Comparison of ENCODE assay signal across 8 cellular contexts in genomic region chr16:21534561-21534960, GRCh38.
DNase-seq lines count a peak whose midpoint lies in the region; ATAC-seq, FAIRE-seq and TF ChIP-seq lines count a peak whose summit lies in the region.
"Not testable (repeated sequence)": the region's sequence is repeated elsewhere in the genome, so short reads cannot be mapped to it uniquely, and the experiment has no call there.

No MANE protein-coding gene starts in this region.

- TF ChIP-seq CTCF in AG10803 (conservative IDR thresholded peaks at IDR 0.05; ENCODE audit: low read length), result peak; percentile 45
- TF ChIP-seq CTCF in GM12873 (IDR thresholded peaks at IDR 0.05; ENCODE audit: insufficient read depth, low read depth, low read length, missing control alignments), result peak; percentile 14
- peak; percentile 13 for TF ChIP-seq CTCF in NB4 (IDR thresholded peaks at IDR 0.05; ENCODE audit: low read depth, low read length)
- TF ChIP-seq CTCF in SU-DHL-6 (IDR thresholded peaks at IDR 0.05; ENCODE audit: insufficient read depth, low read length, poor library complexity, severe bottlenecking), result peak; percentile 11
- peak; percentile 15 to 64 (median 40); a peak in 3 of 4 replicates for TF ChIP-seq CTCF in H1 (IDR thresholded peaks at IDR 0.05; ENCODE audit: control extremely low read depth in 1 of 3, insufficient read depth in 1 of 3, low read depth in 1 of 3, low read length in 3 of 3)
- peak; percentile 79 for TF ChIP-seq CTCF in HepG2 (CRISPR knock-in tag; IDR thresholded peaks at IDR 0.05)

- not testable (repeated sequence) for H3K14ac ChIP-seq in H1 (ENCODE audit: insufficient read length)

- not testable (repeated sequence) for H3K18ac ChIP-seq in H1 (ENCODE audit: extremely low read depth, low read length)

- H3K36me3 Mint-ChIP-seq in activated T-cell treated with anti-CD3 and anti-CD28 coated beads, Interleukin-2, amount 50 U/mL, for 72 hours (ENCODE audit: insufficient read depth in 2 of 2), result not testable (repeated sequence)

- H3K9me3 ChIP-seq in SU-DHL-6 (ENCODE audit: insufficient read depth, low read length); H1 (ENCODE audit: insufficient read depth in 2 of 2, low read depth in 1 of 2, low read length in 1 of 2); HepG2 (ENCODE audit: low read length): not testable (repeated sequence)

- DNase-seq in AG10803 (ENCODE audit: low read depth), result peak; percentile 84
- DNase-seq in NB4 (ENCODE audit: low read depth), result peak; percentile 62
- peak in 1 of 2 donors; percentile 53 for DNase-seq in activated T-cell treated with anti-CD3 and anti-CD28 coated beads, Interleukin-2, amount 50 U/mL, for 72 hours
- not testable (repeated sequence) for DNase-seq in H1 (ENCODE audit: low read depth in 1 of 2, low spot score in 2 of 2); HepG2 (ENCODE audit: low spot score)
- peak; percentile 37 for DNase-seq in stimulated activated CD4-positive, alpha-beta T cell treated with anti-CD3 and anti-CD28 coated beads, Interleukin-15, amount 100 ng/mL, for 24 hours

- not testable (repeated sequence) for H2AFZ ChIP-seq in SU-DHL-6 (ENCODE audit: low read depth, low read length, severe bottlenecking); H1 (ENCODE audit: low read length); HepG2 (ENCODE audit: low read length)

- not testable (repeated sequence) for H3K79me1 ChIP-seq in H1 (ENCODE audit: low read depth, low read length)

- FAIRE-seq in H1 (lab: Jason Lieb, UNC); HepG2 (lab: Jason Lieb, UNC): not testable (repeated sequence)

- H3K4ac ChIP-seq in H1 (replicated peaks; ENCODE audit: insufficient read length, low read depth, low read length), result not testable (repeated sequence)

- not testable (repeated sequence) for TF ChIP-seq POLR2A in NB4 (IDR thresholded peaks at IDR 0.05; ENCODE audit: extremely low read depth, insufficient read length); H1 (IDR thresholded peaks at IDR 0.05; ENCODE audit: control extremely low read depth in 1 of 2, low read depth in 2 of 2, low read length in 2 of 2); HepG2 (IDR thresholded peaks at IDR 0.05; ENCODE audit: insufficient read depth in 1 of 2, low read depth in 2 of 2, low read length in 2 of 2)

- not testable (repeated sequence) for H3K27me3 ChIP-seq in SU-DHL-6 (ENCODE audit: low read length); H1 (replicated peaks in 1 of 4; ENCODE audit: control insufficient read depth in 3 of 4, extremely low read depth in 1 of 4, insufficient read depth in 3 of 4, low read length in 3 of 4); HepG2 (ENCODE audit: control insufficient read depth in 1 of 2, insufficient read depth in 2 of 2, low read length in 2 of 2)

- H3K4me3 ChIP-seq in AG10803 (ENCODE audit: low read length); NB4 (ENCODE audit: low read depth, low read length); SU-DHL-6 (ENCODE audit: insufficient read depth, low read length, poor library complexity, severe bottlenecking); H1 (ENCODE audit: extremely low read depth in 1 of 4, insufficient read depth in 2 of 4, low read depth in 3 of 4, low read length in 4 of 4); HepG2 (replicated peaks in 1 of 3; ENCODE audit: insufficient read depth in 1 of 3, low read depth in 2 of 3, low read length in 3 of 3): not testable (repeated sequence)

- not testable (repeated sequence) for H3K27me3 Mint-ChIP-seq in activated T-cell treated with anti-CD3 and anti-CD28 coated beads, Interleukin-2, amount 50 U/mL, for 72 hours (ENCODE audit: low read depth)

- CTCF ChIA-PET in H1 (lab: Charles Lee; ENCODE audit: partially characterized antibody); HepG2 (lab: Yijun Ruan, JAX; ENCODE audit: low intra/inter-chr PET ratio, low total read pairs): not testable (repeated sequence)

- WGBS in H1 (ENCODE audit: extremely low coverage in 1 of 2, insufficient coverage in 1 of 2, insufficient read length in 1 of 2, insufficient replicate concordance in 2 of 2, low coverage in 1 of 2, low lambda C conversion rate in 2 of 2, missing lambda C conversion rate in 1 of 2), 2 experiments, result 89% methylated on average over 7 of the region's 7 CpGs; no CpG with 5 or more reads in 1 of the 2 experiments
- WGBS in HepG2 (ENCODE audit: low lambda C conversion rate), result 74% methylated on average over 6 of the region's 7 CpGs

- BruUV-seq in HepG2 (replicated peaks; lab: Mats Ljungman, UMichigan), result not testable (repeated sequence)

- not testable (repeated sequence) for H3K27ac ChIP-seq in SU-DHL-6 (ENCODE audit: low read depth, low read length); H1 (ENCODE audit: low read depth, low read length); HepG2 (ENCODE audit: extremely low read length, insufficient read depth, low read length)

- not testable (repeated sequence) for H4K20me1 ChIP-seq in SU-DHL-6 (ENCODE audit: low read depth, low read length); H1 (replicated peaks in 1 of 2; ENCODE audit: control insufficient read depth in 1 of 2, insufficient read depth in 2 of 2, low read length in 2 of 2); HepG2 (ENCODE audit: insufficient read depth, low read length)

- not testable (repeated sequence) for H2BK20ac ChIP-seq in H1 (ENCODE audit: low read length)

- ATAC-seq in activated T-cell treated with anti-CD3 and anti-CD28 coated beads, Interleukin-2, amount 50 U/mL, for 72 hours (replicated peaks in 1 of 2), result peak; percentile 53 to 56
- ATAC-seq in HepG2, result peak; percentile 59

- not testable (repeated sequence) for TF ChIP-seq EP300 in H1 (IDR thresholded peaks at IDR 0.05; ENCODE audit: borderline replicate concordance in 1 of 2, low read depth in 2 of 2, low read length in 2 of 2); HepG2 (IDR thresholded peaks at IDR 0.05; ENCODE audit: low read depth in 2 of 2, low read length in 2 of 2); HepG2 (CRISPR knock-in tag; IDR thresholded peaks at IDR 0.05; ENCODE audit: borderline replicate concordance)

- intact Hi-C loops in HepG2 (cut with micrococcal nuclease; ENCODE audit: unreplicated experiment), result not testable (repeated sequence)

- not testable (repeated sequence) for H3K4me3 Mint-ChIP-seq in activated T-cell treated with anti-CD3 and anti-CD28 coated beads, Interleukin-2, amount 50 U/mL, for 72 hours

- H2AK5ac ChIP-seq in H1 (ENCODE audit: low read depth, low read length), result not testable (repeated sequence)

- not testable (repeated sequence) for H4K8ac ChIP-seq in H1 (ENCODE audit: extremely low read depth, insufficient read depth, low read length)

- not testable (repeated sequence) for H3K9ac ChIP-seq in SU-DHL-6 (ENCODE audit: low read length); H1 (replicated peaks in 1 of 4; ENCODE audit: extremely low read depth in 1 of 4, low read depth in 3 of 4, low read length in 3 of 4); HepG2 (ENCODE audit: insufficient read depth, low read depth, low read length)

- H2BK12ac ChIP-seq in H1 (ENCODE audit: low read depth, low read length), result not testable (repeated sequence)

- not testable (repeated sequence) for H2BK5ac ChIP-seq in H1 (ENCODE audit: low read depth, low read length)

- H3K4me1 Mint-ChIP-seq in activated T-cell treated with anti-CD3 and anti-CD28 coated beads, Interleukin-2, amount 50 U/mL, for 72 hours (ENCODE audit: low read depth), result not testable (repeated sequence)

- H3K27ac Mint-ChIP-seq in activated T-cell treated with anti-CD3 and anti-CD28 coated beads, Interleukin-2, amount 50 U/mL, for 72 hours, result not testable (repeated sequence)

- TF ChIP-seq RAD21 in H1 (IDR thresholded peaks at IDR 0.05 in 1 of 2, conservative IDR thresholded peaks at IDR 0.05 in 1 of 2; ENCODE audit: low read depth in 2 of 2, low read length in 2 of 2), result peak; percentile 48 to 52
- TF ChIP-seq RAD21 in HepG2 (CRISPR knock-in tag; IDR thresholded peaks at IDR 0.05), result peak; percentile 64

- not testable (repeated sequence) for H3K9me3 Mint-ChIP-seq in activated T-cell treated with anti-CD3 and anti-CD28 coated beads, Interleukin-2, amount 50 U/mL, for 72 hours

- not testable (repeated sequence) for H2BK15ac ChIP-seq in H1 (ENCODE audit: low read length)

- not testable (repeated sequence) for H2BK120ac ChIP-seq in H1 (replicated peaks; ENCODE audit: low read depth, low read length)

- H3K79me2 ChIP-seq in SU-DHL-6 (ENCODE audit: insufficient read depth, low read length); H1 (ENCODE audit: control insufficient read depth in 1 of 2, insufficient read depth in 2 of 2, low read length in 2 of 2); HepG2 (ENCODE audit: insufficient read depth, low read length): not testable (repeated sequence)

- not testable (repeated sequence) for H3K36me3 ChIP-seq in SU-DHL-6 (ENCODE audit: low read length); H1 (ENCODE audit: control insufficient read depth in 2 of 4, insufficient read depth in 4 of 4, low read length in 3 of 4); HepG2 (replicated peaks in 1 of 2; ENCODE audit: control insufficient read depth in 1 of 2, insufficient read depth in 2 of 2, low read length in 2 of 2)

- H3K23ac ChIP-seq in H1 (ENCODE audit: insufficient read length), result not testable (repeated sequence)

- POLR2A ChIA-PET in H1 (lab: Charles Lee; ENCODE audit: partially characterized antibody), result interaction anchor here (1.1 kb wide), 1 partner anchor 33 kb away, joined by 3 read pairs; no protein-coding TSS in a partner anchor
- POLR2A ChIA-PET in HepG2 (lab: Yijun Ruan, JAX), result not testable (repeated sequence)

- H3K23me2 ChIP-seq in H1 (ENCODE audit: low read depth, low read length), result not testable (repeated sequence)

- not testable (repeated sequence) for H3K9me2 ChIP-seq in SU-DHL-6 (replicated peaks; ENCODE audit: insufficient read depth, low read length)

- not testable (repeated sequence) for H3K4me1 ChIP-seq in H1 (replicated peaks in 1 of 4; ENCODE audit: control insufficient read depth in 3 of 4, insufficient read depth in 4 of 4, low read length in 3 of 4)
- H3K4me1 ChIP-seq in HepG2 (ENCODE audit: insufficient read depth, low read length), result peaks cover 16% of the 10 kb centered on the region

- H3K56ac ChIP-seq in H1 (replicated peaks; ENCODE audit: insufficient read length, low read depth, low read length), result not testable (repeated sequence)

- in situ Hi-C loops in HepG2 (cut with HindIII; ENCODE audit: extremely low pct_ligation_motif_present, low pct_unique_long_range_greater_than_20kb), result not testable (repeated sequence)

- H4K5ac ChIP-seq in H1 (ENCODE audit: insufficient read length, low read depth, low read length), result not testable (repeated sequence)

- H3K4me2 ChIP-seq in SU-DHL-6 (ENCODE audit: low read depth, low read length, poor library complexity, severe bottlenecking); H1 (ENCODE audit: insufficient read depth in 1 of 2, low read depth in 2 of 2, low read length in 2 of 2); HepG2 (ENCODE audit: low read depth, low read length): not testable (repeated sequence)

- not testable (repeated sequence) for H3F3A ChIP-seq in SU-DHL-6 (ENCODE audit: insufficient read depth)

- not testable (repeated sequence) for H4K91ac ChIP-seq in H1 (replicated peaks; ENCODE audit: insufficient read length, low read length)

Comparison
In these comparisons a context has a peak if more than half of its experiments do, and no peak if none do; other contexts are left out.
1. CTCF ChIP-seq: peak in every context shown above with its lines; median percentile 79 in HepG2; 45 in AG10803; 40 in H1; 14 in GM12873; 13 in NB4; 11 in SU-DHL-6.